ENCODE assay signal across 15 cellular contexts in the genomic region with DNA sequence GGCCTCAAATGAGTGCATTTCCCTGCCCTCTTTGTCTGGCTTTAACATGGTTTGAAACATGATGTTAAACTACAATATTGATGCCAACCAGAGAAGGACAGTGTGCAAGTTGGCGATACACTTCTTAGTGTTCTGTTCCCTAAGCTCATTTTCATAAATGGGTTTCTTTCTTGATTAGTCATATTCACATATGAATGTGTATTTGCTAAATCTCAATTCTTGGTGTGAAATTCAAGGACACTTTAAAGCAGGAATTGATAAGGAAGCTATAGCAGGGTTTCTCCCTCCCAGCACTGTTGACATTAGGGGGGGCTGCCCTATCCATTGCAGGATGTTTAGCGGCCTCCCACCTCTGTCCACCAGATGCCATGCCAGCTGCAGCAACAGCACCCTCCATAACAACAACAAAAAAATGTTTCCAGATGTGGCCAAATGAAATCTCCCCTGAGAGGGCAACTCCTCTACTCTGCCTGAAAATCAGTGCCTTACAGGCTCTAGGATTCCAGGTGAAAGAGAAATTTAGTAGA.
"Had no signal": no experiment of that assay in that cellular context is flagged by ENCODE, and none has a peak within 500 bp of the region (broad histone marks: within the 10 kb centered on the region; RNA-seq: fewer than 3 reads in every experiment).

No MANE protein-coding gene starts in this region.

- ATAC-seq: sciatic nerve had no signal

- DNase-seq: activated CD4-positive, alpha-beta T cell treated with anti-CD3 and anti-CD28 coated beads for 1 hour; activated naive CD4-positive, alpha-beta T cell treated with anti-CD3 and anti-CD28 coated beads, Interleukin-2, amount 10 ng/mL, durations not matched to agents 7 days and 5 days; cortex of kidney; effector memory CD4-positive, alpha-beta T cell; foreskin fibroblast; immature natural killer cell; mesendoderm; T-helper 1 cell; T1000; thyroid gland had no signal

- H3K27ac Mint-ChIP-seq: activated naive CD4-positive, alpha-beta T cell treated with anti-CD3 and anti-CD28 coated beads, Interleukin-2, amount 10 ng/mL, durations not matched to agents 7 days and 5 days; activated T-helper 2 cell treated with anti-CD3 and anti-CD28 coated beads, Interferon-gamma antibody, Interleukin-2, Interleukin-4, amounts not matched to agents 10 μg/mL and 5 μg/mL and 100 μg/mL, durations not matched to agents 14 hours and 24 hours and 36 hours; brain had no signal

- H3K36me3 ChIP-seq: thyroid gland had no signal

- H3K36me3 Mint-ChIP-seq: immature natural killer cell had no signal

- H3K4me3 ChIP-seq: thyroid gland had no signal

- H3K27me3 Mint-ChIP-seq: activated CD4-positive, alpha-beta memory T cell treated with anti-CD3 and anti-CD28 coated beads for 36 hours; activated naive CD4-positive, alpha-beta T cell treated with anti-CD3 and anti-CD28 coated beads, Interleukin-2, amount 10 ng/mL, durations not matched to agents 7 days and 5 days; brain; central memory CD8-positive, alpha-beta T cell had no signal

- H3K27me3 ChIP-seq: thyroid gland had no signal

- H3K9me3 ChIP-seq: thyroid gland had no signal

- H3K27ac ChIP-seq: thyroid gland had no signal

- H3K9me3 Mint-ChIP-seq: activated CD4-positive, alpha-beta memory T cell treated with anti-CD3 and anti-CD28 coated beads for 36 hours; activated naive CD4-positive, alpha-beta T cell treated with anti-CD3 and anti-CD28 coated beads, Interleukin-2, amount 10 ng/mL, durations not matched to agents 7 days and 5 days; activated T-helper 2 cell treated with anti-CD3 and anti-CD28 coated beads, Interferon-gamma antibody, Interleukin-2, Interleukin-4, amounts not matched to agents 10 μg/mL and 5 μg/mL and 100 μg/mL, durations not matched to agents 14 hours and 24 hours and 36 hours; central memory CD8-positive, alpha-beta T cell; immature natural killer cell had no signal

- H3K4me3 Mint-ChIP-seq: activated CD4-positive, alpha-beta memory T cell treated with anti-CD3 and anti-CD28 coated beads for 36 hours; activated naive CD4-positive, alpha-beta T cell treated with anti-CD3 and anti-CD28 coated beads, Interleukin-2, amount 10 ng/mL, durations not matched to agents 7 days and 5 days; central memory CD8-positive, alpha-beta T cell; immature natural killer cell had no signal
